17 cellular contexts compared by ENCODE assay signal in the genomic region with DNA sequence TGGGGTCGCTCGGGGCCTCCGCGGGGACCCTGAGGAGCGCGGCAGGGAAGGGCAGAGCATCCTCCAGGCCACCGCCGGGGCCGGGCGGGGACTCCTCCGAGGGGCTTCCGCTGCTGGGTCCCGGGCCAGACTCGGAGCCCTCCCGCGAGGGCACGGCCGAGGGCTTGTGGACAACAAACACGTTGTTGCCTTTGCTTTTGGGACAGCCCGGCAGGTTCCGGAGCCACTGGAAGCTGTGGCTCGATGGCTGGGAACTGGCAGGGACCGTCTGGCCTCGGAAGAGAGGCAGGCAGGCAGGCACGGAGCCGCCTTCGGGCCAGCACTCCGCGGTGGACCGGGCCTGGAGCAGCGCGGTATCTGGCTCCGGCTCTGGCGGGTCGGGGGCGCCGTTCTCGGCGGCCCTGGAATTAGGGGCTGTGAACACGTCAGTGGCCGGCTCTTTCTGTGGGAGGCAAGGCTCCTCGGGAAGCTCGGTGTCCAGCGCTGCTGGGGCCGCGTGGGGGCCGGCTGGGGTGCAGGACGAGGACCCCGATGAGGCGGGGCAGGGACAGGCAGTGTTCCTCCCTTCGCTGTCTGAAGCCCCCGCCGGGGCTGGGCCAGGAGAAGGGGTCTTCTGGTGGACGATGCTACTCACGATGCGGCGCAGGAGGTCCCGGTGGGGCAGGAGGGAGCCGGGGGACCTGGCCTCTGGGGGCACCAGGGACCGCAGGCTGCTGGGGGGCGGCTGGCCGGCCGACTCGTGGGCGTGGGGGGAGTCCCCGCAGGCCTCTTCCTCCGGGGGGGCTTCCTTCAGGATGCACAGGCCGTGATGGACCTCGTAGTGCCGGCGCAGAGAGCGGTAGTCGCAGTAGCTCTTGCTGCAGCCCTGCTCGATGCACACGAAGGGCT. TPM values are rescaled to one million over a fixed set of nuclear protein-coding genes. Genes with fewer than 3 reads are reported as not detected.
DNase-seq lines count a peak whose midpoint lies in the region; ATAC-seq and TF ChIP-seq lines count a peak whose summit lies in the region.
"Had no signal": no experiment of that assay in that cellular context is flagged by ENCODE, and none has a peak within 500 bp of the region (broad histone marks: within the 10 kb centered on the region; RNA-seq: fewer than 3 reads in every experiment).

No MANE protein-coding gene starts in this region.

- no peak overlapping the region for H2BK5ac ChIP-seq in mesenchymal stem cell (ENCODE audit: low read depth, low read length, poor library complexity, severe bottlenecking)

- H2AFZ ChIP-seq in mesenchymal stem cell (ENCODE audit: low read depth, low read length): no peak overlapping the region
- H2AFZ ChIP-seq: hepatocyte had no signal

- H3K27ac ChIP-seq in left ventricle myocardium inferior (replicated peaks) (no peak overlapping the region), mesenchymal stem cell (ENCODE audit: low read length, poor library complexity, severe bottlenecking) (no peak overlapping the region), upper lobe of left lung (no peak overlapping the region), tibial nerve (no peak overlapping the region)
- H3K27ac ChIP-seq: hepatocyte, VCaP had no signal

- TF ChIP-seq POLR2A in upper lobe of left lung (IDR thresholded peaks at IDR 0.05) (no peak), tibial nerve (IDR thresholded peaks at IDR 0.05) (no peak)

- H3K36me3 ChIP-seq in left ventricle myocardium inferior: no peaks in the 10 kb centered on the region
- no peaks in the 10 kb centered on the region for H3K36me3 ChIP-seq in mesenchymal stem cell (ENCODE audit: control insufficient read depth in 1 of 2, insufficient read depth in 2 of 2, low read depth in 1 of 2, low read length in 2 of 2)
- H3K36me3 ChIP-seq in upper lobe of left lung: no peaks in the 10 kb centered on the region
- H3K36me3 ChIP-seq in tibial nerve: no peaks in the 10 kb centered on the region

- H2BK12ac ChIP-seq in mesenchymal stem cell (ENCODE audit: low read length in 2 of 2): no peak overlapping the region

- TF ChIP-seq CTCF in left ventricle myocardium inferior (IDR thresholded peaks at IDR 0.05; ENCODE audit: borderline replicate concordance) (no peak), choroid plexus epithelial cell (conservative IDR thresholded peaks at IDR 0.05; ENCODE audit: low read depth, low read length) (no peak), upper lobe of left lung (IDR thresholded peaks at IDR 0.05) (no peak), tibial nerve (IDR thresholded peaks at IDR 0.05) (no peak)

- intact Hi-C loops in left ventricle myocardium inferior (cut with micrococcal nuclease): no loop called here
- intact Hi-C loops in left ventricle myocardium superior (cut with micrococcal nuclease): no loop called here

- no peak overlapping the region for H3K9ac ChIP-seq in mesenchymal stem cell (ENCODE audit: low read length)
- H3K9ac ChIP-seq: SK-N-SH had no signal

- H2BK120ac ChIP-seq in mesenchymal stem cell (ENCODE audit: low read depth, low read length): no peak overlapping the region

- H2BK15ac ChIP-seq in mesenchymal stem cell (ENCODE audit: low read depth, poor library complexity, severe bottlenecking): peak overlapping the region; percentile 21

- no peaks in the 10 kb centered on the region for H3K79me1 ChIP-seq in mesenchymal stem cell (replicated peaks; ENCODE audit: low read length, poor library complexity, severe bottlenecking)

- H3K4me3 ChIP-seq in left ventricle myocardium inferior: peak overlapping the region; percentile 51
- peak overlapping the region; percentile 32 for H3K4me3 ChIP-seq in choroid plexus epithelial cell (ENCODE audit: low read depth, low read length)
- H3K4me3 ChIP-seq in mesenchymal stem cell (ENCODE audit: insufficient read depth in 1 of 2, low read depth in 1 of 2, low read length in 2 of 2): peak overlapping the region in 1 of 2 experiments; percentile 41
- H3K4me3 ChIP-seq in upper lobe of left lung: peak overlapping the region in 3 of 4 donors; percentile 13 to 35 (median 18)
- H3K4me3 ChIP-seq in tibial nerve: peak overlapping the region in 2 of 4 donors; percentile 9 to 25
- H3K4me3 ChIP-seq: hepatocyte had no signal

- no peak for DNase-seq in left ventricle myocardium inferior
- no peak for DNase-seq in left ventricle myocardium superior
- DNase-seq in choroid plexus epithelial cell (ENCODE audit: low read depth): no peak
- no peak for DNase-seq in mesenchymal stem cell
- peak in 1 of 2 donors; percentile 79 for DNase-seq in upper lobe of left lung
- no peak for DNase-seq in DMS 273 (lab: John Stamatoyannopoulos, UW; ENCODE audit: unreplicated experiment)
- DNase-seq in tibial nerve (ENCODE audit: low spot score in 2 of 2): no peak
- no peak for DNase-seq in SIG-M5 treated with dmso at 0.1 percent for 504 hours (lab: John Stamatoyannopoulos, UW; ENCODE audit: unreplicated experiment)
- DNase-seq: central memory CD4-positive, alpha-beta T cell; DMS153; KG1; NCI-H1436 treated with DMSO at 0.1 percent for 48 hours; NCI-H510A; SK-N-SH; stimulated activated naive B cell treated with anti-CD40 and anti-IgM and Interleukin-4, amounts not matched to agents 10 μg/mL and 1 μg/mL and 100 μg/mL, for 72 hours had no signal

- peak overlapping the region; percentile 44 for H4K91ac ChIP-seq in mesenchymal stem cell (ENCODE audit: low read length)

- H3K4me1 ChIP-seq in left ventricle myocardium inferior: peaks cover 14% of the 10 kb centered on the region
- peaks cover 15% of the 10 kb centered on the region for H3K4me1 ChIP-seq in mesenchymal stem cell (ENCODE audit: control insufficient read depth, insufficient read depth, low read depth, low read length)
- peaks cover 0 to 13% (median 10%) of the 10 kb centered on the region in 4 donors for H3K4me1 ChIP-seq in upper lobe of left lung
- peaks cover 0 to 12% (median 2%) of the 10 kb centered on the region in 4 donors for H3K4me1 ChIP-seq in tibial nerve

- no peak for TF ChIP-seq EP300 in upper lobe of left lung (IDR thresholded peaks at IDR 0.05)
- TF ChIP-seq EP300 in tibial nerve (IDR thresholded peaks at IDR 0.05): no peak

- ATAC-seq in left ventricle myocardium superior (no peak), upper lobe of left lung (ENCODE audit: low FRiP score in 2 of 2) (peak in 1 of 2 donors; percentile 38)
- ATAC-seq: stimulated activated naive B cell treated with anti-CD40 and anti-IgM and Interleukin-4, amounts not matched to agents 10 μg/mL and 1 μg/mL and 100 μg/mL, for 72 hours had no signal

- H3K23ac ChIP-seq in mesenchymal stem cell (ENCODE audit: low read length in 2 of 2): no peak overlapping the region

- H4K8ac ChIP-seq in mesenchymal stem cell (ENCODE audit: low read length): no peak overlapping the region

- no peaks in the 10 kb centered on the region for H3K9me3 ChIP-seq in left ventricle myocardium inferior (replicated peaks)
- no peaks in the 10 kb centered on the region for H3K9me3 ChIP-seq in mesenchymal stem cell (ENCODE audit: control insufficient read depth, low read length)
- H3K9me3 ChIP-seq in upper lobe of left lung: no peaks in the 10 kb centered on the region
- no peaks in the 10 kb centered on the region for H3K9me3 ChIP-seq in tibial nerve
- H3K9me3 ChIP-seq: SK-N-SH had no signal

- peak overlapping the region in 1 of 2 experiments; percentile 15 for H3K4ac ChIP-seq in mesenchymal stem cell (ENCODE audit: low read depth in 1 of 2, low read length in 2 of 2)

- 91% methylated on average over 75 of the region's 75 CpGs for WGBS in mesenchymal stem cell
- WGBS in upper lobe of left lung, 2 donors: 45% methylated on average over 35 of the region's 75 CpGs; no CpG with 5 or more reads in 1 of the 2 donors
- WGBS in tibial nerve, 2 donors: 16 to 35% methylated on average over 39 to 46 of the region's 75 CpGs

- H2AK5ac ChIP-seq in mesenchymal stem cell (ENCODE audit: low read length, severe bottlenecking): no peak overlapping the region

- H3K18ac ChIP-seq in mesenchymal stem cell (ENCODE audit: low read depth in 1 of 2, low read length in 2 of 2): no peak overlapping the region

- no peak overlapping the region for H3K4me2 ChIP-seq in mesenchymal stem cell (ENCODE audit: low read length, poor library complexity, severe bottlenecking)
- H3K4me2 ChIP-seq: hepatocyte, SK-N-SH had no signal

- H3K27me3 ChIP-seq in left ventricle myocardium inferior (ENCODE audit: low read depth): peaks cover 37% of the 10 kb centered on the region
- H3K27me3 ChIP-seq in mesenchymal stem cell (ENCODE audit: control insufficient read depth in 1 of 2, insufficient read depth in 1 of 2, low read length in 2 of 2): peaks cover 10 to 31% of the 10 kb centered on the region in 2 experiments
- H3K27me3 ChIP-seq in upper lobe of left lung: peaks cover 0 to 12% (median 5%) of the 10 kb centered on the region in 4 donors
- peaks cover 0 to 27% of the 10 kb centered on the region in 2 donors for H3K27me3 ChIP-seq in tibial nerve
- H3K27me3 ChIP-seq: hepatocyte had no signal

- no peak overlapping the region for H3K14ac ChIP-seq in mesenchymal stem cell (ENCODE audit: low read length in 2 of 2)

RNA-seq across cellular contexts. Expression of a gene that starts 27.6 kb away (rescaled TPM):
- total RNA-seq in left ventricle myocardium inferior (0.99 TPM), left ventricle myocardium superior (0.47 TPM), upper lobe of left lung (1 to 10 TPM in 1 of 6 donors, under 1 TPM in 5; 0.20 to 2.1 (median 0.42) TPM), tibial nerve (under 1 TPM in 3 of 4 donors, not detected in 1; under 0.01 to 0.90 (median 0.66) TPM)
- polyA plus RNA-seq in mesenchymal stem cell (2013, experiment 1 of 2): 0.03 TPM
- polyA plus RNA-seq in mesenchymal stem cell (2013, experiment 2 of 2): 0.04 TPM

RNA-seq across cellular contexts. Expression of a gene that starts 30.4 kb away (rescaled TPM):
- total RNA-seq in left ventricle myocardium inferior (120 TPM), left ventricle myocardium superior (123 TPM), upper lobe of left lung (100 to 1,000 TPM; 107 to 183 (median 152) TPM), tibial nerve (100 to 1,000 TPM; 130 to 152 (median 138) TPM)
- 113 TPM for polyA plus RNA-seq in mesenchymal stem cell (2013, experiment 1 of 2)
- polyA plus RNA-seq in mesenchymal stem cell (2013, experiment 2 of 2): 117 TPM
